Comparison of ENCODE assay signal across 1 cellular context in genomic region chr5:146541956-146542849, GRCh38.
TF ChIP-seq lines count a peak whose summit lies in the region.

No MANE protein-coding gene starts in this region.

TF ChIP-seq in HEK293, 187 proteins besides CTCF, POLR2A, EP300 and RAD21 (continued from another document):
- TF ChIP-seq ZSCAN4 (tag by site-specific recombination; IDR thresholded peaks at IDR 0.05) (no peak), ZNF121 (tag by site-specific recombination; IDR thresholded peaks at IDR 0.05) (no peak), ZBTB8A (tag by site-specific recombination; IDR thresholded peaks at IDR 0.05) (no peak), ZNF426 (tag by site-specific recombination; IDR thresholded peaks at IDR 0.05) (no peak), GLIS1 (tag by site-specific recombination; IDR thresholded peaks at IDR 0.05) (peak; percentile 36; the same call in 1 of the 2 replicates), ZNF266 (tag by site-specific recombination; IDR thresholded peaks at IDR 0.05; ENCODE audit: low read depth) (no peak), ZNF2 (tag by site-specific recombination; IDR thresholded peaks at IDR 0.05) (0 out of 2 replicates have a peak, but pooled peaks have one; percentile 24), ZNF704 (tag by site-specific recombination; IDR thresholded peaks at IDR 0.05) (no peak), ZNF140 (tag by site-specific recombination; IDR thresholded peaks at IDR 0.05) (no peak), REST (tag by site-specific recombination; IDR thresholded peaks at IDR 0.05) (no peak), ZNF549 (tag by site-specific recombination; IDR thresholded peaks at IDR 0.05) (no peak), ZFP37 (tag by site-specific recombination; IDR thresholded peaks at IDR 0.05) (0 out of 2 replicates have a peak, but pooled peaks have one; percentile 41), ZNF654 (tag by site-specific recombination; IDR thresholded peaks at IDR 0.05; ENCODE audit: low read depth) (peak; percentile 70), SALL2 (tag by site-specific recombination; IDR thresholded peaks at IDR 0.05; ENCODE audit: borderline replicate concordance) (no peak), ZFP41 (tag by site-specific recombination; IDR thresholded peaks at IDR 0.05; ENCODE audit: borderline replicate concordance) (no peak), HIC1 (tag by site-specific recombination; IDR thresholded peaks at IDR 0.05) (no peak), ZNF777 (tag by site-specific recombination; IDR thresholded peaks at IDR 0.05; ENCODE audit: borderline replicate concordance) (no peak)
